23 cellular contexts compared by ENCODE assay signal in genomic region chr2:179677746-179678505, GRCh38.
A peak's percentile ranks its signal among the peaks of the same experiment; 100 is the strongest.
DNase-seq lines count a peak whose midpoint lies in the region; ATAC-seq and TF ChIP-seq lines count a peak whose summit lies in the region.
"Had no signal": no experiment of that assay in that cellular context is flagged by ENCODE, and none has a peak within 500 bp of the region (broad histone marks: within the 10 kb centered on the region; RNA-seq: fewer than 3 reads in every experiment).

No MANE protein-coding gene starts in this region.

- in situ Hi-C loops in G401 (cut with HindIII; ENCODE audit: low sequenced_read_pairs): no loop called here

- H3K36me3 ChIP-seq in SK-N-SH (replicated peaks in 1 of 2; ENCODE audit: control insufficient read depth in 1 of 2, insufficient read depth in 2 of 2, low read length in 1 of 2): no peaks in the 10 kb centered on the region
- H3K36me3 ChIP-seq in psoas muscle (ENCODE audit: insufficient read depth in 1 of 2, low read depth in 1 of 2): no peaks in the 10 kb centered on the region
- H3K36me3 ChIP-seq: breast epithelium had no signal

- H3K79me2 ChIP-seq in SK-N-SH (ENCODE audit: insufficient read depth): no peaks in the 10 kb centered on the region

- no peak overlapping the region for H3K4me3 ChIP-seq in SK-N-SH (ENCODE audit: low read depth in 2 of 2, low read length in 1 of 2)
- H3K4me3 ChIP-seq in psoas muscle: no peak overlapping the region
- H3K4me3 ChIP-seq: breast epithelium, lung, neural progenitor cell, testis had no signal

- POLR2A ChIA-PET in SK-N-SH (lab: Yijun Ruan, JAX): no interaction called here

- H3K27ac ChIP-seq in SK-N-SH (ENCODE audit: low read depth in 2 of 2, low read length in 1 of 2): peak overlapping the region; percentile 47 to 53; a peak in 2 of 4 replicates
- peak overlapping the region; percentile 82 for H3K27ac ChIP-seq in psoas muscle
- H3K27ac ChIP-seq: breast epithelium, neural progenitor cell, testis had no signal

- intact Hi-C loops in Right ventricle myocardium superior (cut with DNase I): no loop called here
- intact Hi-C loops in psoas muscle (cut with DNase I): no loop called here

- H3K9me2 ChIP-seq in SK-N-SH: 0 out of 2 replicates have a peak, but pooled peaks cover 3% of the 10 kb centered on the region

- H3K9me3 ChIP-seq in SK-N-SH (0 out of 2 replicates have a peak, but pooled peaks cover 5% of the 10 kb centered on the region), psoas muscle (no peaks in the 10 kb centered on the region)
- H3K9me3 ChIP-seq: breast epithelium, testis had no signal

- H3K9ac ChIP-seq in SK-N-SH: no peak overlapping the region
- H3K9ac ChIP-seq: neural progenitor cell had no signal

- no peak for TF ChIP-seq RAD21 in SK-N-SH (IDR thresholded peaks at IDR 0.05; ENCODE audit: low read length)

- 79% methylated on average over 2 of the region's 2 CpGs for WGBS in SK-N-SH (ENCODE audit: low lambda C conversion rate)
- WGBS in psoas muscle, 3 donors: 51 to 57% (median 54%) methylated on average over 2 of the region's 2 CpGs

- TF ChIP-seq CTCF in SK-N-SH (IDR thresholded peaks at IDR 0.05) (no peak), psoas muscle (IDR thresholded peaks at IDR 0.05) (no peak)

- no peak for TF ChIP-seq EP300 in SK-N-SH (IDR thresholded peaks at IDR 0.05; ENCODE audit: borderline replicate concordance in 1 of 2, low read depth in 1 of 2, low read length in 1 of 2)

- CTCF ChIA-PET in SK-N-SH (lab: Yijun Ruan, JAX): no interaction called here

- no peaks in the 10 kb centered on the region for H3F3A ChIP-seq in SK-N-SH (replicated peaks; ENCODE audit: insufficient read depth)

- H2AFZ ChIP-seq in SK-N-SH (ENCODE audit: low read depth): no peak overlapping the region
- H2AFZ ChIP-seq: neural progenitor cell had no signal

- peaks cover 0 to 13% of the 10 kb centered on the region in 2 experiments; a peak in 2 of 4 replicates for H3K4me1 ChIP-seq in SK-N-SH (ENCODE audit: control insufficient read depth in 1 of 2, insufficient read depth in 2 of 2, low read depth in 1 of 2, low read length in 1 of 2)
- H3K4me1 ChIP-seq in psoas muscle: peaks cover 20% of the 10 kb centered on the region
- H3K4me1 ChIP-seq: breast epithelium, neural progenitor cell, testis had no signal

- peak; percentile 90 for ATAC-seq in Right ventricle myocardium superior (ENCODE audit: poor library complexity)
- peak in 3 of 4 donors; percentile 15 to 28 (median 21) for ATAC-seq in psoas muscle
- no peak for ATAC-seq in HG03097 (IDR thresholded peaks at IDR 0.05; ENCODE audit: low FRiP score, unreplicated experiment)
- ATAC-seq in GM19397 (IDR thresholded peaks at IDR 0.05; ENCODE audit: unreplicated experiment): no peak
- ATAC-seq: activated naive CD8-positive, alpha-beta T cell treated with anti-CD3 and anti-CD28 coated beads, Interleukin-2, amount 50 U/mL, for 24 hours; stimulated activated naive B cell treated with anti-CD40 and anti-IgM and Interleukin-4, amounts not matched to agents 10 μg/mL and 1 μg/mL and 100 μg/mL, for 72 hours had no signal

- no peaks in the 10 kb centered on the region for H3K27me3 ChIP-seq in SK-N-SH (ENCODE audit: insufficient read depth)
- H3K27me3 ChIP-seq in psoas muscle (ENCODE audit: insufficient read depth in 3 of 3, low read length in 2 of 3): no peaks in the 10 kb centered on the region
- H3K27me3 ChIP-seq: breast epithelium, neural progenitor cell, testis had no signal

- DNase-seq in G401 (ENCODE audit: low spot score) (peak; percentile 36), SK-N-SH (no peak), Right ventricle myocardium superior (no peak), psoas muscle (no peak), GDM1 (lab: John Stamatoyannopoulos, UW) (no peak), GM19238 (ENCODE audit: insufficient read length, low spot score) (no peak)
- DNase-seq: activated B cell treated with CpG ODN at 0.5 μM for 24 hours; activated CD4-positive, alpha-beta T cell treated with anti-CD3 and anti-CD28 coated beads, Interleukin-2, amount 50 U/mL, for 48 hours; activated CD8-positive, alpha-beta memory T cell treated with anti-CD3 and anti-CD28 coated beads, Interleukin-2, amount 50 U/mL, for 48 hours; activated effector memory CD4-positive, alpha-beta T cell treated with Interleukin-2 at 50 U/mL for 16 hours; activated naive CD8-positive, alpha-beta T cell treated with anti-CD3 and anti-CD28 coated beads, Interleukin-2, amount 50 U/mL, for 24 hours; CD4-positive, CD25-positive, alpha-beta regulatory T cell; NCI-H1105; NCI-H2029 treated with DMSO at 0.1 percent for 48 hours; NK-92 treated with Interleukin-12 subunit alpha and Interleukin-12 subunit beta, amount 100 ng/mL, for 24 hours; stimulated activated naive B cell treated with anti-CD40 and anti-IgM and Interleukin-4, amounts not matched to agents 10 μg/mL and 1 μg/mL and 100 μg/mL, for 72 hours; T-helper 9 cell; testis had no signal

- H4K20me1 ChIP-seq in SK-N-SH (ENCODE audit: insufficient read depth): no peaks in the 10 kb centered on the region

- H3K4me2 ChIP-seq in SK-N-SH: no peak overlapping the region
- H3K4me2 ChIP-seq: neural progenitor cell had no signal

TF ChIP-seq in SK-N-SH, 30 proteins besides CTCF, POLR2A, EP300 and RAD21 (continues in another document):
- no peak for TF ChIP-seq SMC3 (IDR thresholded peaks at IDR 0.05; ENCODE audit: low read depth, low read length)
- TF ChIP-seq RCOR1 (IDR thresholded peaks at IDR 0.05; ENCODE audit: low read length): no peak
- TF ChIP-seq ELF1 (IDR thresholded peaks at IDR 0.05): no peak
- TF ChIP-seq SIN3A (IDR thresholded peaks at IDR 0.05; ENCODE audit: borderline replicate concordance, low read depth, low read length): no peak
- TF ChIP-seq EZH2phosphoT487 (IDR thresholded peaks at IDR 0.05; ENCODE audit: borderline replicate concordance, low read depth): no peak
- TF ChIP-seq MEF2A (IDR thresholded peaks at IDR 0.05; ENCODE audit: borderline replicate concordance, low read depth): no peak
- TF ChIP-seq NRF1 (IDR thresholded peaks at IDR 0.05; ENCODE audit: low read depth, low read length): no peak
- no peak for TF ChIP-seq USF2 (IDR thresholded peaks at IDR 0.05; ENCODE audit: borderline replicate concordance, low read depth, low read length)
- no peak for TF ChIP-seq RFX5 (IDR thresholded peaks at IDR 0.05; ENCODE audit: low read length)
- TF ChIP-seq CHD2 (IDR thresholded peaks at IDR 0.05; ENCODE audit: low read length, partially characterized antibody): no peak
- no peak for TF ChIP-seq JUND (IDR thresholded peaks at IDR 0.05)
- no peak for TF ChIP-seq MXI1 (IDR thresholded peaks at IDR 0.05; ENCODE audit: low read depth, low read length)
- no peak for TF ChIP-seq TEAD4 (IDR thresholded peaks at IDR 0.05; ENCODE audit: borderline replicate concordance, insufficient read depth)
- no peak for TF ChIP-seq TAF1 (IDR thresholded peaks at IDR 0.05; ENCODE audit: borderline replicate concordance, low read depth, low read length)
- no peak for TF ChIP-seq REST (IDR thresholded peaks at IDR 0.05; ENCODE audit: low read depth, low read length)
- no peak for TF ChIP-seq USF1 (IDR thresholded peaks at IDR 0.05; ENCODE audit: borderline replicate concordance, low read depth)
- no peak for TF ChIP-seq IRF3 (IDR thresholded peaks at IDR 0.05; ENCODE audit: low read depth, low read length)

Comparison
In these comparisons a context has a peak if more than half of its experiments do, and no peak if none do; other contexts are left out.
1. ATAC-seq: peak in Right ventricle myocardium superior (single experiment) and psoas muscle (3 of 4); none in HG03097 (single experiment) and GM19397 (single experiment).